Comparison of ENCODE assay signal across 12 cellular contexts in genomic region chr2:84816426-84817026, GRCh38.
DNase-seq lines count a peak whose midpoint lies in the region; ATAC-seq and TF ChIP-seq lines count a peak whose summit lies in the region.
"Had no signal": no experiment of that assay in that cellular context is flagged by ENCODE, and none has a peak within 500 bp of the region (broad histone marks: within the 10 kb centered on the region; RNA-seq: fewer than 3 reads in every experiment).

No MANE protein-coding gene starts in this region.

- H3K27ac Mint-ChIP-seq in T-cell: peak overlapping the region; percentile 84 to 90
- H3K27ac Mint-ChIP-seq in HFFc6: no peak overlapping the region
- H3K27ac Mint-ChIP-seq: progenitor cell of endocrine pancreas had no signal

- H3K36me3 ChIP-seq in SJCRH30: no peaks in the 10 kb centered on the region

- H3K27me3 Mint-ChIP-seq in T-cell (no peaks in the 10 kb centered on the region), HFFc6 (ENCODE audit: insufficient read depth) (peaks cover 2% of the 10 kb centered on the region; the same call in 1 of the 2 replicates)
- H3K27me3 Mint-ChIP-seq: progenitor cell of endocrine pancreas had no signal

- no peaks in the 10 kb centered on the region for H3K27me3 ChIP-seq in SJCRH30

- peaks cover 6% of the 10 kb centered on the region for H3K36me3 Mint-ChIP-seq in T-cell
- no peaks in the 10 kb centered on the region for H3K36me3 Mint-ChIP-seq in HFFc6 (ENCODE audit: low read depth)

- ATAC-seq in GM18498 (IDR thresholded peaks at IDR 0.05; ENCODE audit: unreplicated experiment) (peak; percentile 83), GM19372 (IDR thresholded peaks at IDR 0.05; ENCODE audit: low read depth, unreplicated experiment) (peak; percentile 62), HG02938 (IDR thresholded peaks at IDR 0.05; ENCODE audit: unreplicated experiment) (peak; percentile 72), T-cell (replicated peaks in 1 of 4) (no peak)

- CTCF ChIA-PET in T-cell (lab: Charles Lee): interaction anchor here in 1 of 2 donors (0.6 kb wide), 1 partner anchor 12 kb away, joined by 3 read pairs; no protein-coding TSS in a partner anchor

- H3K27ac ChIP-seq in SJCRH30: no peak overlapping the region

- peaks cover 63 to 72% (median 67%) of the 10 kb centered on the region in 3 donors for H3K4me1 Mint-ChIP-seq in T-cell
- H3K4me1 Mint-ChIP-seq in HFFc6 (ENCODE audit: low read depth): peaks cover 27% of the 10 kb centered on the region

- H3K9me3 ChIP-seq in SJCRH30 (replicated peaks): no peaks in the 10 kb centered on the region

- H3K9me3 Mint-ChIP-seq in T-cell: peaks cover 0 to 4% (median 0%) of the 10 kb centered on the region in 3 donors
- H3K9me3 Mint-ChIP-seq in HFFc6: no peaks in the 10 kb centered on the region

- TF ChIP-seq CTCF in HFFc6 (IDR thresholded peaks at IDR 0.05): no peak

- H3K4me3 ChIP-seq in SJCRH30: no peak overlapping the region

- POLR2A ChIA-PET in T-cell (lab: Charles Lee): no interaction called here

- no peaks in the 10 kb centered on the region for H3K4me1 ChIP-seq in SJCRH30

- H3K4me3 Mint-ChIP-seq in T-cell: peak overlapping the region in 1 of 3 donors; percentile 43
- H3K4me3 Mint-ChIP-seq in HFFc6: no peak overlapping the region

- DNase-seq in T-cell (no peak), epidermal melanocyte (ENCODE audit: insufficient read length, low spot score) (no peak), SJCRH30 (no peak), HFFc6 (no peak), DMS153 treated with DMSO at 0.1 percent for 48 hours (lab: John Stamatoyannopoulos, UW; ENCODE audit: unreplicated experiment) (no peak)
- DNase-seq: Calu3; effector memory CD4-positive, alpha-beta T cell; HCEC 1CT had no signal

Comparison
In these comparisons a context has a peak if more than half of its experiments do, and no peak if none do; other contexts are left out.
1. ATAC-seq: peak in GM18498 (single experiment), GM19372 (single experiment) and HG02938 (single experiment); none in T-cell (0 of 4).